In the genomic region with DNA sequence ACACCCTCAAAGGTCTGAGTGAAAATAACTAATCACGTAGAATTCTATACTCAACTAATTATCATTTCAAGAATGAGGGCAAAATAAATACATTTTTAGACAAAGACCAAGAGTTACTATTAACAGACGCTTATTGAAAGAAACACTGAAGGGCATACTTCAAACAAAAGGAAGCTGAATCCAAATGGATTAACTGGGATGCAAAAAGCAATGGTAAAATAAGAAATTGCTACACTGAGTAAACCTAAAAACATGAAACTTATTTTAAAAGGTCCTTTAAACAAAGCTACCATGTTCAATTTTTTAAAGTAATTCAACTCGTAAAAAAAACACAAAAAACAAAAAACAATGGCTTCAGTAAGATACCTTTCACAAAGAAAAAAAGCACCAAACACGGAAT, we compare ENCODE assay signal across 2 cellular contexts.
TF ChIP-seq lines count a peak whose summit lies in the region.

No MANE protein-coding gene starts in this region.

TF ChIP-seq in GM23338, 12 proteins besides CTCF, POLR2A, EP300 and RAD21:
- TF ChIP-seq EZH2phosphoT487 (IDR thresholded peaks at IDR 0.05; ENCODE audit: unreplicated experiment), result no peak
- no peak for TF ChIP-seq CREB1 (CRISPR knock-in tag; IDR thresholded peaks at IDR 0.05; ENCODE audit: low read depth)
- no peak for TF ChIP-seq ZNF114 (CRISPR knock-in tag; IDR thresholded peaks at IDR 0.05)
- no peak for TF ChIP-seq NANOG (IDR thresholded peaks at IDR 0.05; ENCODE audit: borderline replicate concordance)
- no peak for TF ChIP-seq EZH2 (IDR thresholded peaks at IDR 0.05; ENCODE audit: low read depth, unreplicated experiment)
- TF ChIP-seq JUNB (IDR thresholded peaks at IDR 0.05; ENCODE audit: unreplicated experiment), result no peak
- TF ChIP-seq ZNF331 (CRISPR knock-in tag; IDR thresholded peaks at IDR 0.05; ENCODE audit: low read depth), result no peak
- no peak for TF ChIP-seq POLR2AphosphoS5 (IDR thresholded peaks at IDR 0.05; ENCODE audit: low read depth)
- no peak for TF ChIP-seq STAT1 (IDR thresholded peaks at IDR 0.05; ENCODE audit: unreplicated experiment)
- TF ChIP-seq, protein P1, sequence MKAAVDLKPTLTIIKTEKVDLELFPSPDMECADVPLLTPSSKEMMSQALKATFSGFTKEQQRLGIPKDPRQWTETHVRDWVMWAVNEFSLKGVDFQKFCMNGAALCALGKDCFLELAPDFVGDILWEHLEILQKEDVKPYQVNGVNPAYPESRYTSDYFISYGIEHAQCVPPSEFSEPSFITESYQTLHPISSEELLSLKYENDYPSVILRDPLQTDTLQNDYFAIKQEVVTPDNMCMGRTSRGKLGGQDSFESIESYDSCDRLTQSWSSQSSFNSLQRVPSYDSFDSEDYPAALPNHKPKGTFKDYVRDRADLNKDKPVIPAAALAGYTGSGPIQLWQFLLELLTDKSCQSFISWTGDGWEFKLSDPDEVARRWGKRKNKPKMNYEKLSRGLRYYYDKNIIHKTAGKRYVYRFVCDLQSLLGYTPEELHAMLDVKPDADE (IDR thresholded peaks at IDR 0.05), result no peak
TF ChIP-seq in GM23338: peak in this region for 0.

TF ChIP-seq in endothelial cell of umbilical vein, 7 proteins besides CTCF, POLR2A, EP300 and RAD21:
- no peak for TF ChIP-seq GATA2 (IDR thresholded peaks at IDR 0.05; ENCODE audit: insufficient read depth, insufficient read length, low read depth, low read length)
TF ChIP-seq in endothelial cell of umbilical vein: peak in this region for 0.
